17 cellular contexts compared by ENCODE assay signal in genomic region chr19:2037676-2038255, GRCh38. TPM values are rescaled to one million over a fixed set of nuclear protein-coding genes. Genes with fewer than 3 reads are reported as not detected.
A peak's percentile ranks its signal among the peaks of the same experiment; 100 is the strongest.
DNase-seq lines count a peak whose midpoint lies in the region; ATAC-seq and TF ChIP-seq lines count a peak whose summit lies in the region.
"Had no signal": no experiment of that assay in that cellular context is flagged by ENCODE, and none has a peak within 500 bp of the region (broad histone marks: within the 10 kb centered on the region; RNA-seq: fewer than 3 reads in every experiment).

No MANE protein-coding gene starts in this region.

- ATAC-seq in Right ventricle myocardium superior (ENCODE audit: poor library complexity), result no peak
- ATAC-seq in left cardiac atrium, result no peak
- ATAC-seq in Panc1, result no peak
- ATAC-seq in memory B cell (ENCODE audit: low read depth), result no peak
- no peak for ATAC-seq in activated T-cell treated with anti-CD3 and anti-CD28 coated beads, Interleukin-2, amount 50 U/mL, for 4 hours
- ATAC-seq: activated CD4-positive, alpha-beta T cell treated with anti-CD3 and anti-CD28 coated beads for 36 hours; effector memory CD8-positive, alpha-beta T cell; Right ventricle myocardium inferior had no signal

- intact Hi-C loops in Right ventricle myocardium superior (cut with DNase I), result no loop called here
- intact Hi-C loops in left cardiac atrium (cut with DNase I), result no loop called here
- intact Hi-C loops in Panc1 (cut with micrococcal nuclease; ENCODE audit: unreplicated experiment), result no loop called here
- intact Hi-C loops in thyroid gland (cut with DNase I), result no loop called here

- peak overlapping the region; percentile 91 for H3K27ac Mint-ChIP-seq in memory B cell
- H3K27ac Mint-ChIP-seq: activated CD4-positive, alpha-beta T cell treated with anti-CD3 and anti-CD28 coated beads for 36 hours; HFFc6 had no signal

- CTCF ChIA-PET in Panc1 (lab: Charles Lee), result no interaction called here

- H3K4me1 Mint-ChIP-seq in memory B cell, result peaks cover 18% of the 10 kb centered on the region
- H3K4me1 Mint-ChIP-seq in activated T-cell treated with anti-CD3 and anti-CD28 coated beads, Interleukin-2, amount 50 U/mL, for 4 hours (ENCODE audit: low read depth), result peaks cover 16% of the 10 kb centered on the region

- H3K4me1 ChIP-seq in Panc1 (ENCODE audit: control insufficient read depth, insufficient read depth, low read length) (peaks cover 24% of the 10 kb centered on the region), thyroid gland (peaks cover 28 to 47% of the 10 kb centered on the region in 2 donors)

- TF ChIP-seq CTCF in Panc1 (IDR thresholded peaks at IDR 0.05) (no peak), thyroid gland (IDR thresholded peaks at IDR 0.05) (no peak)

- no peak overlapping the region for H3K4me3 Mint-ChIP-seq in memory B cell
- no peak overlapping the region for H3K4me3 Mint-ChIP-seq in activated T-cell treated with anti-CD3 and anti-CD28 coated beads, Interleukin-2, amount 50 U/mL, for 4 hours
- H3K4me3 Mint-ChIP-seq: activated CD4-positive, alpha-beta T cell treated with anti-CD3 and anti-CD28 coated beads for 36 hours; HFFc6 had no signal

- BruUV-seq in Panc1 (replicated peaks; lab: Mats Ljungman, UMichigan), result TSS peak; percentile 91

- H3K36me3 Mint-ChIP-seq in memory B cell, result peaks cover 16% of the 10 kb centered on the region
- peaks cover 5% of the 10 kb centered on the region for H3K36me3 Mint-ChIP-seq in activated T-cell treated with anti-CD3 and anti-CD28 coated beads, Interleukin-2, amount 50 U/mL, for 4 hours (ENCODE audit: insufficient read depth)

- H3K4me3 ChIP-seq in Panc1 (ENCODE audit: low read depth in 2 of 2, low read length in 2 of 2), result no peak overlapping the region
- no peak overlapping the region for H3K4me3 ChIP-seq in thyroid gland (replicated peaks in 1 of 3)
- H3K4me3 ChIP-seq: cardiac muscle cell had no signal

- H3K27ac ChIP-seq in Panc1 (ENCODE audit: low read length), result no peak overlapping the region
- H3K27ac ChIP-seq in thyroid gland, result peak overlapping the region in 2 of 3 donors; percentile 5 to 45

- H3K36me3 ChIP-seq in Panc1 (ENCODE audit: control insufficient read depth, insufficient read depth, low read length) (no peaks in the 10 kb centered on the region; the same call in 1 of the 2 replicates), thyroid gland (peaks cover 42 to 45% of the 10 kb centered on the region in 2 donors)
- H3K36me3 ChIP-seq: cardiac muscle cell had no signal

- no peaks in the 10 kb centered on the region for H3K27me3 Mint-ChIP-seq in memory B cell
- H3K27me3 Mint-ChIP-seq in activated T-cell treated with anti-CD3 and anti-CD28 coated beads, Interleukin-2, amount 50 U/mL, for 4 hours (ENCODE audit: low read depth), result no peaks in the 10 kb centered on the region
- H3K27me3 Mint-ChIP-seq: activated CD4-positive, alpha-beta T cell treated with anti-CD3 and anti-CD28 coated beads for 36 hours; effector memory CD8-positive, alpha-beta T cell had no signal

- POLR2A ChIA-PET in Panc1 (lab: Charles Lee), result no interaction called here

- 53 to 57% methylated on average over 23 of the region's 23 CpGs for WGBS in thyroid gland, 2 donors

- no peak for TF ChIP-seq POLR2A in thyroid gland (IDR thresholded peaks at IDR 0.05)

- in situ Hi-C loops in Panc1 (cut with HindIII; ENCODE audit: low pct_unique_long_range_greater_than_20kb, low sequenced_read_pairs), result no loop called here

- DNase-seq in Right ventricle myocardium superior (peak; percentile 39), left cardiac atrium (no peak), Panc1 (ENCODE audit: low read depth, low spot score) (no peak), memory B cell (ENCODE audit: low spot score in 2 of 2) (no peak), thyroid gland (peak; percentile 83 to 88), OCI-M2 (lab: John Stamatoyannopoulos, UW; ENCODE audit: unreplicated experiment) (no peak), ecto neural progenitor cell (ENCODE audit: low spot score) (no peak)
- no peak for DNase-seq in activated T-cell treated with anti-CD3 and anti-CD28 coated beads, Interleukin-2, amount 50 U/mL, for 4 hours
- DNase-seq: ACHN; effector memory CD8-positive, alpha-beta T cell; HFFc6; NCI-H1048; NCI-H82; stimulated activated naive CD4-positive, alpha-beta T cell had no signal

- H3K9me3 ChIP-seq in Panc1 (ENCODE audit: control insufficient read depth, insufficient read depth, low read depth, low read length) (no peaks in the 10 kb centered on the region), thyroid gland (no peaks in the 10 kb centered on the region)

- H3K9me3 Mint-ChIP-seq in memory B cell, result no peaks in the 10 kb centered on the region
- H3K9me3 Mint-ChIP-seq in activated T-cell treated with anti-CD3 and anti-CD28 coated beads, Interleukin-2, amount 50 U/mL, for 4 hours, result peaks cover 4% of the 10 kb centered on the region
- H3K9me3 Mint-ChIP-seq: effector memory CD8-positive, alpha-beta T cell had no signal

- H3K27me3 ChIP-seq in Panc1 (ENCODE audit: control insufficient read depth, insufficient read depth, low read length) (no peaks in the 10 kb centered on the region), thyroid gland (no peaks in the 10 kb centered on the region)
- H3K27me3 ChIP-seq: cardiac muscle cell had no signal

RNA-seq across cellular contexts. Expression of gene MKNK2, which starts 13.3 kb away (rescaled TPM):
- 238 TPM for total RNA-seq in Right ventricle myocardium superior
- 100 to 1,000 TPM; 127 to 174 TPM for total RNA-seq in left cardiac atrium
- 240 TPM for total RNA-seq in Panc1 (2021; ENCODE audit: unreplicated experiment)
- polyA plus RNA-seq in Panc1 (2012; ENCODE audit: insufficient read length), result 278 TPM
- total RNA-seq in thyroid gland, result 100 to 1,000 TPM; 106 to 161 (median 123) TPM
- 100 to 1,000 TPM; 122 to 130 (median 128) TPM for total RNA-seq in activated T-cell treated with anti-CD3 and anti-CD28 coated beads, Interleukin-2, amount 50 U/mL, for 4 hours

RNA-seq across cellular contexts. Expression of gene BTBD2, which starts 22.3 kb away (rescaled TPM):
- total RNA-seq in Right ventricle myocardium superior, result 56.3 TPM
- total RNA-seq in left cardiac atrium, result 10 to 100 TPM; 51.4 to 54.3 TPM
- 59.6 TPM for total RNA-seq in Panc1 (2021; ENCODE audit: unreplicated experiment)
- 178 TPM for polyA plus RNA-seq in Panc1 (2012; ENCODE audit: insufficient read length)
- 10 to 100 TPM; 74.8 to 89.9 (median 76.2) TPM for total RNA-seq in thyroid gland
- total RNA-seq in activated T-cell treated with anti-CD3 and anti-CD28 coated beads, Interleukin-2, amount 50 U/mL, for 4 hours, result 10 to 100 TPM; 12.6 to 17.2 (median 14.4) TPM

RNA-seq across cellular contexts. Expression of gene MOB3A, which starts 58.4 kb away (rescaled TPM):
- total RNA-seq in Right ventricle myocardium superior, result 15.6 TPM
- total RNA-seq in left cardiac atrium, result 10 to 100 TPM; 24.9 to 28.6 TPM
- 36.3 TPM for total RNA-seq in Panc1 (2021; ENCODE audit: unreplicated experiment)
- polyA plus RNA-seq in Panc1 (2012; ENCODE audit: insufficient read length), result 21.0 TPM
- 10 to 100 TPM; 18.5 to 40.4 (median 26.6) TPM for total RNA-seq in thyroid gland
- total RNA-seq in activated T-cell treated with anti-CD3 and anti-CD28 coated beads, Interleukin-2, amount 50 U/mL, for 4 hours, result 100 to 1,000 TPM; 128 to 137 (median 137) TPM

RNA-seq across cellular contexts. Expression of gene IZUMO4, which starts 58.9 kb away (rescaled TPM):
- total RNA-seq in Right ventricle myocardium superior (1.7 TPM), left cardiac atrium (1 to 10 TPM in 1 of 2 donors, under 1 TPM in 1; 0.89 to 2.3 TPM), Panc1 (2021; ENCODE audit: unreplicated experiment) (5.4 TPM), thyroid gland (1 to 10 TPM; 1.1 to 4.2 (median 2.9) TPM)
- 4.7 TPM for polyA plus RNA-seq in Panc1 (2012; ENCODE audit: insufficient read length)
- total RNA-seq in activated T-cell treated with anti-CD3 and anti-CD28 coated beads, Interleukin-2, amount 50 U/mL, for 4 hours, result 1 to 10 TPM; 3.4 to 4.6 (median 4.2) TPM

Comparison
In these comparisons a context has a peak if more than half of its experiments do, and no peak if none do; other contexts are left out.
1. DNase-seq: peak in Right ventricle myocardium superior (single experiment) and thyroid gland (2 of 2); none in left cardiac atrium (single experiment), Panc1 (single experiment), memory B cell (0 of 2), activated T-cell treated with anti-CD3 and anti-CD28 coated beads, Interleukin-2, amount 50 U/mL, for 4 hours (single experiment), OCI-M2 (single experiment) and ecto neural progenitor cell (single experiment).